ENCODE assay signal across 8 cellular contexts in genomic region chr10:106711313-106711906, GRCh38.
DNase-seq lines count a peak whose midpoint lies in the region; ATAC-seq and TF ChIP-seq lines count a peak whose summit lies in the region.

No MANE protein-coding gene starts in this region.

- no peak overlapping the region; a peak in 1 of 7 replicates for H3K27ac Mint-ChIP-seq in H9

- H2AK5ac ChIP-seq in H9 (ENCODE audit: insufficient read length, low read length) = no peak overlapping the region

- no peaks in the 10 kb centered on the region for H3K23me2 ChIP-seq in H9 (ENCODE audit: insufficient read length, low read depth, low read length, poor library complexity, severe bottlenecking)

- H3T11ph ChIP-seq in H9 (ENCODE audit: low read length) = no peak overlapping the region

- no peak overlapping the region for H2AFZ ChIP-seq in H9 (ENCODE audit: low read length)
- peak overlapping the region; percentile 64 for H2AFZ ChIP-seq in Loucy (ENCODE audit: low read length)
- H2AFZ ChIP-seq in hepatocyte = no peak overlapping the region

- H3K56ac ChIP-seq in H9 (ENCODE audit: insufficient read length, low read depth, low read length) = no peak overlapping the region

- H3K4ac ChIP-seq in H9 (ENCODE audit: low read depth, low read length) = no peak overlapping the region

- H3K27me3 Mint-ChIP-seq in H9 (ENCODE audit: low read depth) = no peaks in the 10 kb centered on the region

- no peak overlapping the region for H3K14ac ChIP-seq in H9 (ENCODE audit: insufficient read depth, low read length)

- no CpG with 5 or more reads among the region's 6 CpGs for WGBS in H9 (ENCODE audit: extremely low coverage, insufficient read length, low lambda C conversion rate)
- WGBS in hepatocyte (ENCODE audit: low lambda C conversion rate, missing lambda C conversion rate) = 75% methylated on average over 6 of the region's 6 CpGs

- H3K4me3 ChIP-seq in Loucy (ENCODE audit: low read length, poor library complexity, severe bottlenecking) (no peak overlapping the region), hepatocyte (no peak overlapping the region)
- no peak overlapping the region for H3K4me3 ChIP-seq in effector memory CD4-positive, alpha-beta T cell (ENCODE audit: insufficient read depth, low read depth, low read length, poor library complexity, severe bottlenecking)

- no peak overlapping the region for H2BK15ac ChIP-seq in H9 (ENCODE audit: low read depth, low read length)

- no peaks in the 10 kb centered on the region for H3F3A ChIP-seq in Loucy (ENCODE audit: low read depth)

- H3K36me3 ChIP-seq in Loucy (ENCODE audit: insufficient read depth, low read length) (no peaks in the 10 kb centered on the region), hepatocyte (replicated peaks; ENCODE audit: insufficient read depth, low read depth) (no peaks in the 10 kb centered on the region)
- H3K36me3 ChIP-seq in effector memory CD4-positive, alpha-beta T cell (ENCODE audit: control insufficient read depth, insufficient read depth, low read length) = no peaks in the 10 kb centered on the region

- H3K9me3 ChIP-seq in H9 (ENCODE audit: control insufficient read depth, low read depth, low read length) (no peaks in the 10 kb centered on the region), Loucy (ENCODE audit: insufficient read depth, low read depth, low read length) (no peaks in the 10 kb centered on the region), hepatocyte (ENCODE audit: low read depth) (no peaks in the 10 kb centered on the region)
- no peaks in the 10 kb centered on the region for H3K9me3 ChIP-seq in effector memory CD4-positive, alpha-beta T cell (ENCODE audit: control insufficient read depth, low read length)

- TF ChIP-seq CTCF in H9 (conservative IDR thresholded peaks at IDR 0.05) = peak; percentile 91
- peak; percentile 98 for TF ChIP-seq CTCF in Loucy (conservative IDR thresholded peaks at IDR 0.05; ENCODE audit: low read length)
- peak; percentile 60 for TF ChIP-seq CTCF in hepatocyte (IDR thresholded peaks at IDR 0.05; ENCODE audit: poor library complexity)

- no peak overlapping the region for H3K18ac ChIP-seq in H9 (ENCODE audit: insufficient read length, low read depth, low read length)

- ATAC-seq in Right ventricle myocardium superior (ENCODE audit: poor library complexity) = no peak
- no peak for ATAC-seq in Right ventricle myocardium inferior

- H3K27me3 ChIP-seq in H9 (ENCODE audit: insufficient read depth, low read length) = no peaks in the 10 kb centered on the region
- H3K27me3 ChIP-seq in Loucy (ENCODE audit: insufficient read depth, low read length, poor library complexity, severe bottlenecking) = no peaks in the 10 kb centered on the region
- no peaks in the 10 kb centered on the region for H3K27me3 ChIP-seq in hepatocyte
- no peaks in the 10 kb centered on the region for H3K27me3 ChIP-seq in effector memory CD4-positive, alpha-beta T cell (replicated peaks; ENCODE audit: control insufficient read depth, insufficient read depth, low read length, poor library complexity, severe bottlenecking)

- H3K23ac ChIP-seq in H9 (ENCODE audit: insufficient read length, low read depth, low read length) = no peak overlapping the region

- H3K4me1 ChIP-seq in H9 (ENCODE audit: insufficient read depth, low read length) (peaks cover 4% of the 10 kb centered on the region; the same call in 1 of the 2 replicates), Loucy (ENCODE audit: insufficient read depth, low read length, poor library complexity, severe bottlenecking) (peaks cover 15% of the 10 kb centered on the region), hepatocyte (ENCODE audit: insufficient read depth) (no peaks in the 10 kb centered on the region)
- no peaks in the 10 kb centered on the region for H3K4me1 ChIP-seq in effector memory CD4-positive, alpha-beta T cell (ENCODE audit: control insufficient read depth, insufficient read depth, low read length, poor library complexity, severe bottlenecking)

- peaks cover 23 to 27% of the 10 kb centered on the region in 2 experiments for H3K4me1 Mint-ChIP-seq in H9

- H3K4me2 ChIP-seq in H9 (ENCODE audit: insufficient read depth, insufficient read length, low read length) (no peak overlapping the region), Loucy (ENCODE audit: low read depth, low read length, poor library complexity, severe bottlenecking) (no peak overlapping the region), hepatocyte (no peak overlapping the region)

- H3K79me2 ChIP-seq in H9 (ENCODE audit: insufficient read depth, low read length) = no peaks in the 10 kb centered on the region
- no peaks in the 10 kb centered on the region for H3K79me2 ChIP-seq in Loucy (ENCODE audit: insufficient read depth, low read length)
- H3K79me2 ChIP-seq in hepatocyte = no peaks in the 10 kb centered on the region

- no peaks in the 10 kb centered on the region for H3K9me2 ChIP-seq in Loucy (replicated peaks; ENCODE audit: low read depth, low read length)
- H3K9me2 ChIP-seq in hepatocyte (replicated peaks; ENCODE audit: insufficient read depth) = no peaks in the 10 kb centered on the region

- H3K4me3 Mint-ChIP-seq in H9 = no peak overlapping the region

- H2BK12ac ChIP-seq in H9 (ENCODE audit: insufficient read length, low read depth, low read length) = no peak overlapping the region

- no peak overlapping the region for H4K8ac ChIP-seq in H9 (replicated peaks; ENCODE audit: insufficient read length, low read depth, low read length)

- peaks cover 0 to 9% (median 5%) of the 10 kb centered on the region in 3 experiments; a peak in 3 of 7 replicates for H3K36me3 Mint-ChIP-seq in H9 (ENCODE audit: insufficient read depth in 1 of 3, low read depth in 3 of 3)

- no peak overlapping the region for H2BK20ac ChIP-seq in H9 (ENCODE audit: low read depth, low read length, poor library complexity, severe bottlenecking)

- H3K9ac ChIP-seq in H9 (ENCODE audit: extremely low read depth, insufficient read length, low read length) = no peak overlapping the region
- no peak overlapping the region for H3K9ac ChIP-seq in Loucy (ENCODE audit: low read depth, low read length, poor library complexity, severe bottlenecking)

- no peak overlapping the region for H3K27ac ChIP-seq in H9 (ENCODE audit: insufficient read length, low read depth, low read length)
- H3K27ac ChIP-seq in hepatocyte = no peak overlapping the region
- H3K27ac ChIP-seq in effector memory CD4-positive, alpha-beta T cell (ENCODE audit: insufficient read depth, low read length, poor library complexity, severe bottlenecking) = no peak overlapping the region

- H2BK120ac ChIP-seq in H9 (ENCODE audit: low read depth, low read length, poor library complexity, severe bottlenecking) = no peak overlapping the region

- no peak overlapping the region for H2BK5ac ChIP-seq in H9 (ENCODE audit: insufficient read length, low read length)

- no peak overlapping the region for H4K5ac ChIP-seq in H9 (ENCODE audit: insufficient read length, low read depth, low read length)

- peak; percentile 51 for DNase-seq in Right ventricle myocardium superior
- DNase-seq in Right ventricle myocardium inferior (ENCODE audit: missing footprints) = no peak
- DNase-seq in H9 = peak; percentile 72
- DNase-seq in activated CD8-positive, alpha-beta memory T cell treated with anti-CD3 and anti-CD28 coated beads for 24 hours = peak; percentile 54
- peak; percentile 65 for DNase-seq in hepatocyte (ENCODE audit: low spot score)
- DNase-seq in stimulated activated CD4-positive, alpha-beta T cell treated with anti-CD3 and anti-CD28 coated beads, Interleukin-2, amount 100 ng/mL, for 24 hours = peak; percentile 24 to 57
- DNase-seq in effector memory CD4-positive, alpha-beta T cell = no peak

- no peak overlapping the region for H4K91ac ChIP-seq in H9 (ENCODE audit: insufficient read length, low read depth, low read length)

- peaks cover 4 to 5% of the 10 kb centered on the region in 2 experiments; a peak in 3 of 5 replicates for H3K9me3 Mint-ChIP-seq in H9

- intact Hi-C loops in Right ventricle myocardium superior (cut with DNase I) = no loop called here
- intact Hi-C loops in Right ventricle myocardium inferior (cut with DNase I) = no loop called here

- no peaks in the 10 kb centered on the region for H3K79me1 ChIP-seq in H9 (ENCODE audit: insufficient read depth, low read depth, low read length, poor library complexity, severe bottlenecking)

- H4K20me1 ChIP-seq in H9 (ENCODE audit: control insufficient read depth, insufficient read depth, insufficient read length) (no peaks in the 10 kb centered on the region), Loucy (ENCODE audit: insufficient read depth, low read length, poor library complexity, severe bottlenecking) (no peaks in the 10 kb centered on the region), hepatocyte (ENCODE audit: insufficient read depth, poor library complexity, severe bottlenecking) (no peaks in the 10 kb centered on the region)

Comparison
In these comparisons a context has a peak if more than half of its experiments do, and no peak if none do; other contexts are left out.
1. DNase-seq: peak in Right ventricle myocardium superior (single experiment), H9 (single experiment), activated CD8-positive, alpha-beta memory T cell treated with anti-CD3 and anti-CD28 coated beads for 24 hours (single experiment), hepatocyte (single experiment) and stimulated activated CD4-positive, alpha-beta T cell treated with anti-CD3 and anti-CD28 coated beads, Interleukin-2, amount 100 ng/mL, for 24 hours (2 of 2); none in Right ventricle myocardium inferior (single experiment) and effector memory CD4-positive, alpha-beta T cell (0 of 3).
2. Peak in every context shown above with its lines, with median percentiles within 50 percentile points of each other: CTCF ChIP-seq.